In the genomic region with DNA sequence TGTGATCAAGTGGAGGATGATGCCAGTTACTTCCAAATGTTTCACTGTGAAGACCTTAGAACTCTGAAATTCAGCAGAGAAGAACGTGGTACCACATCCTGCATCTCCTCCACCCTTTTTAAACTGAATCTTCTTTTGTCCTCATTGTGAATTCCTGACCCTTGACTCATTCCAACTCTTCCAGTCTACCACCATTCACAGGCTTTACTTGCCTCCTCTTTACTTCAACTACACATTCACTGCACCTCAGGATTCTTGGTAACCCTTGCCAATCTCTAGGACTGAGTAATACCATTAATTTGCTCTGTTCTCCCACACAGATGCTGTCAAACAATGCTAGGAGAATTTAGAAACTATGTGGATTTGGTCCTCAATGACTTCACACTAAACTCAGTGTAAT, we compare ENCODE assay signal across 10 cellular contexts. TPM values are rescaled to one million over a fixed set of nuclear protein-coding genes. Genes with fewer than 3 reads are reported as not detected.
A peak's percentile ranks its signal among the peaks of the same experiment; 100 is the strongest.
DNase-seq lines count a peak whose midpoint lies in the region; ATAC-seq lines count a peak whose summit lies in the region.
"Had no signal": no experiment of that assay in that cellular context is flagged by ENCODE, and none has a peak within 500 bp of the region (broad histone marks: within the 10 kb centered on the region; RNA-seq: fewer than 3 reads in every experiment).

No MANE protein-coding gene starts in this region.

- no peaks in the 10 kb centered on the region for H3K27me3 Mint-ChIP-seq in activated naive CD8-positive, alpha-beta T cell
- H3K27me3 Mint-ChIP-seq in activated naive CD8-positive, alpha-beta T cell treated with anti-CD3 and anti-CD28 coated beads for 36 hours: no peaks in the 10 kb centered on the region

- in situ Hi-C loops in SK-MEL-5 (cut with HindIII; ENCODE audit: low pct_unique_long_range_greater_than_20kb, low sequenced_read_pairs): no loop called here

- no peaks in the 10 kb centered on the region for H3K9me3 Mint-ChIP-seq in activated naive CD8-positive, alpha-beta T cell (ENCODE audit: low read depth)
- H3K9me3 Mint-ChIP-seq in activated naive CD8-positive, alpha-beta T cell treated with anti-CD3 and anti-CD28 coated beads for 36 hours: no peaks in the 10 kb centered on the region
- H3K9me3 Mint-ChIP-seq in stimulated activated effector memory CD8-positive, alpha-beta T cell treated with anti-CD3 and anti-CD28 coated beads, Interleukin-12 subunit alpha, Interleukin-12 subunit beta, amount 100 ng/mL, for 72 hours: no peaks in the 10 kb centered on the region
- H3K9me3 Mint-ChIP-seq: nephron progenitor cell had no signal

- peak overlapping the region; percentile 12 for H3K27ac Mint-ChIP-seq in activated naive CD8-positive, alpha-beta T cell
- H3K27ac Mint-ChIP-seq in activated naive CD8-positive, alpha-beta T cell treated with anti-CD3 and anti-CD28 coated beads for 36 hours: no peak overlapping the region
- H3K27ac Mint-ChIP-seq in stimulated activated effector memory CD8-positive, alpha-beta T cell treated with anti-CD3 and anti-CD28 coated beads, Interleukin-12 subunit alpha, Interleukin-12 subunit beta, amount 100 ng/mL, for 72 hours: no peak overlapping the region
- H3K27ac Mint-ChIP-seq: nephron progenitor cell had no signal

- DNase-seq in activated naive CD8-positive, alpha-beta T cell treated with anti-CD3 and anti-CD28 coated beads for 36 hours: no peak
- peak; percentile 37 for DNase-seq in SK-MEL-5 (ENCODE audit: low read depth, low spot score)
- DNase-seq in fibroblast of peridontal ligament (ENCODE audit: extremely low read depth): peak; percentile 81
- no peak for DNase-seq in stimulated activated effector memory CD8-positive, alpha-beta T cell treated with anti-CD3 and anti-CD28 coated beads, Interleukin-12 subunit alpha, Interleukin-12 subunit beta, amount 100 ng/mL, for 72 hours (ENCODE audit: low spot score in 2 of 2)
- no peak for DNase-seq in NCI-H446 treated with DMSO at 0.1 percent for 48 hours (lab: John Stamatoyannopoulos, UW)
- DNase-seq in amygdala (lab: John Stamatoyannopoulos, UW): no peak
- no peak for DNase-seq in OCI-M2 (lab: John Stamatoyannopoulos, UW; ENCODE audit: unreplicated experiment)
- DNase-seq: nephron progenitor cell; stimulated activated CD4-positive, alpha-beta T cell treated with anti-CD3 and anti-CD28 coated beads, Interleukin-2, amount 100 ng/mL, for 48 hours had no signal

- H3K36me3 Mint-ChIP-seq in activated naive CD8-positive, alpha-beta T cell: peaks cover 3% of the 10 kb centered on the region
- peaks cover 17% of the 10 kb centered on the region for H3K36me3 Mint-ChIP-seq in activated naive CD8-positive, alpha-beta T cell treated with anti-CD3 and anti-CD28 coated beads for 36 hours
- H3K36me3 Mint-ChIP-seq in stimulated activated effector memory CD8-positive, alpha-beta T cell treated with anti-CD3 and anti-CD28 coated beads, Interleukin-12 subunit alpha, Interleukin-12 subunit beta, amount 100 ng/mL, for 72 hours: no peaks in the 10 kb centered on the region

- peak; percentile 67 for ATAC-seq in stimulated activated effector memory CD8-positive, alpha-beta T cell treated with anti-CD3 and anti-CD28 coated beads, Interleukin-12 subunit alpha, Interleukin-12 subunit beta, amount 100 ng/mL, for 72 hours

- peaks cover 76% of the 10 kb centered on the region for H3K4me1 Mint-ChIP-seq in activated naive CD8-positive, alpha-beta T cell (ENCODE audit: low read depth)
- peaks cover 54% of the 10 kb centered on the region for H3K4me1 Mint-ChIP-seq in activated naive CD8-positive, alpha-beta T cell treated with anti-CD3 and anti-CD28 coated beads for 36 hours
- H3K4me1 Mint-ChIP-seq in stimulated activated effector memory CD8-positive, alpha-beta T cell treated with anti-CD3 and anti-CD28 coated beads, Interleukin-12 subunit alpha, Interleukin-12 subunit beta, amount 100 ng/mL, for 72 hours: peaks cover 59% of the 10 kb centered on the region

- H3K4me3 Mint-ChIP-seq in activated naive CD8-positive, alpha-beta T cell: no peak overlapping the region
- no peak overlapping the region for H3K4me3 Mint-ChIP-seq in activated naive CD8-positive, alpha-beta T cell treated with anti-CD3 and anti-CD28 coated beads for 36 hours
- no peak overlapping the region for H3K4me3 Mint-ChIP-seq in stimulated activated effector memory CD8-positive, alpha-beta T cell treated with anti-CD3 and anti-CD28 coated beads, Interleukin-12 subunit alpha, Interleukin-12 subunit beta, amount 100 ng/mL, for 72 hours
- H3K4me3 Mint-ChIP-seq: nephron progenitor cell had no signal

RNA-seq across cellular contexts. Expression of gene PPP1R12A, which starts 37.3 kb away (rescaled TPM):
- 10 to 100 TPM; 58.6 to 63.4 TPM for total RNA-seq in activated naive CD8-positive, alpha-beta T cell treated with anti-CD3 and anti-CD28 coated beads for 36 hours
- total RNA-seq in SK-MEL-5 (2014; rRNA removed; shearing (Covaris generic)): 41.4 and 44.4 TPM in 2 replicates
- polyA plus RNA-seq in SK-MEL-5 (2015; cell fraction: cytosol; rRNA removed): 19.2 and 23.3 TPM in 2 replicates
- polyA plus RNA-seq in SK-MEL-5 (2015; cell fraction: nucleus; rRNA removed): 106 and 108 TPM in 2 replicates

Comparison
In these comparisons a context has a peak if more than half of its experiments do, and no peak if none do; other contexts are left out.
1. DNase-seq: peak in SK-MEL-5 (single experiment) and fibroblast of peridontal ligament (single experiment); none in activated naive CD8-positive, alpha-beta T cell treated with anti-CD3 and anti-CD28 coated beads for 36 hours (single experiment), stimulated activated effector memory CD8-positive, alpha-beta T cell treated with anti-CD3 and anti-CD28 coated beads, Interleukin-12 subunit alpha, Interleukin-12 subunit beta, amount 100 ng/mL, for 72 hours (0 of 2), NCI-H446 treated with DMSO at 0.1 percent for 48 hours (single experiment), amygdala (0 of 56) and OCI-M2 (single experiment).